In genomic region chr2:167140330-167140729, GRCh38 we compare ENCODE assay signal across 31 cellular contexts.
DNase-seq lines count a peak whose midpoint lies in the region; ATAC-seq, FAIRE-seq and TF ChIP-seq lines count a peak whose summit lies in the region.
"Had no signal": no experiment of that assay in that cellular context is flagged by ENCODE, and none has a peak within 500 bp of the region (broad histone marks: within the 10 kb centered on the region; RNA-seq: fewer than 3 reads in every experiment).

No MANE protein-coding gene starts in this region.

- CTCF ChIA-PET in PC-9 (lab: Charles Lee) (no interaction called here), endothelial cell of umbilical vein (lab: Charles Lee) (interaction anchor here (0.9 kb wide), 1 partner anchor 9 kb away, joined by 3 read pairs; no protein-coding TSS in a partner anchor)

- H3K4me1 Mint-ChIP-seq in osteocyte (ENCODE audit: unreplicated experiment), result peaks cover 36% of the 10 kb centered on the region
- H3K4me1 Mint-ChIP-seq in stimulated activated naive CD8-positive, alpha-beta T cell treated with anti-CD3 and anti-CD28 coated beads, Interleukin-15, amount 100 ng/mL, for 72 hours, result no peaks in the 10 kb centered on the region
- H3K4me1 Mint-ChIP-seq: natural killer cell had no signal

- H3K27ac ChIP-seq in GM23248 (no peak overlapping the region), PC-9 (0 out of 2 replicates have a peak overlapping the region, but pooled peaks have one; percentile 32), endothelial cell of umbilical vein (ENCODE audit: insufficient read depth, low read depth, low read length) (peak overlapping the region; percentile 62)
- H3K27ac ChIP-seq: C4-2B, left lung, ovary, right lobe of liver, WERI-Rb-1 had no signal

- H3K79me2 ChIP-seq in GM23248 (ENCODE audit: insufficient read depth) (no peaks in the 10 kb centered on the region), PC-9 (ENCODE audit: low read depth) (no peaks in the 10 kb centered on the region), endothelial cell of umbilical vein (ENCODE audit: control insufficient read depth, insufficient read depth, low read length) (no peaks in the 10 kb centered on the region)

- BruUV-seq in PC-9 (replicated peaks; lab: Mats Ljungman, UMichigan), result no TSS peak
- TSS peak; percentile 74 for BruUV-seq in endothelial cell of umbilical vein (replicated peaks; lab: Mats Ljungman, UMichigan)

- no peaks in the 10 kb centered on the region for H3K9me2 ChIP-seq in GM23248 (ENCODE audit: insufficient read depth)
- no peaks in the 10 kb centered on the region for H3K9me2 ChIP-seq in PC-9 (ENCODE audit: insufficient read depth)

- in situ Hi-C loops in GM23248 (cut with MboI), result no loop called here

- dilution Hi-C loops in endothelial cell of umbilical vein (cut with MboI; ENCODE audit: extremely low pct_ligation_motif_present, low sequenced_read_pairs), result no loop called here

- WGBS in GM23248 (ENCODE audit: low coverage in 1 of 2, low lambda C conversion rate in 2 of 2, missing lambda C conversion rate in 2 of 2), 2 experiments, result 74 to 78% methylated on average over 6 of the region's 6 CpGs

- FAIRE-seq in endothelial cell of umbilical vein (lab: Jason Lieb, UNC) (no peak), frontal cortex (lab: Jason Lieb, UNC) (no peak)
- FAIRE-seq: colon, GM19239, K562, urothelium cell line had no signal

- POLR2A ChIA-PET in PC-9 (lab: Charles Lee; ENCODE audit: unreplicated experiment), result no interaction called here
- POLR2A ChIA-PET in endothelial cell of umbilical vein (lab: Charles Lee), result no interaction called here

- peaks cover 4% of the 10 kb centered on the region for H3F3A ChIP-seq in GM23248 (ENCODE audit: insufficient read depth)
- H3F3A ChIP-seq in PC-9 (ENCODE audit: insufficient read depth, low read depth), result peaks cover 1% of the 10 kb centered on the region; the same call in 1 of the 2 replicates

- no peaks in the 10 kb centered on the region for H3K27me3 ChIP-seq in GM23248 (replicated peaks; ENCODE audit: insufficient read depth)
- no peaks in the 10 kb centered on the region for H3K27me3 ChIP-seq in PC-9 (ENCODE audit: insufficient read depth, low read depth)
- H3K27me3 ChIP-seq in endothelial cell of umbilical vein (ENCODE audit: control insufficient read depth in 2 of 2, insufficient read depth in 2 of 2, low read length in 2 of 2), result no peaks in the 10 kb centered on the region
- H3K27me3 ChIP-seq: left lung, ovary, right lobe of liver had no signal

- H4K20me1 ChIP-seq in GM23248 (ENCODE audit: insufficient read depth), result no peaks in the 10 kb centered on the region
- H4K20me1 ChIP-seq in PC-9 (ENCODE audit: insufficient read depth), result no peaks in the 10 kb centered on the region
- H4K20me1 ChIP-seq in endothelial cell of umbilical vein (replicated peaks; ENCODE audit: control insufficient read depth, extremely low read depth, insufficient read depth, low read length), result no peaks in the 10 kb centered on the region

- no peaks in the 10 kb centered on the region for H3K36me3 ChIP-seq in GM23248 (ENCODE audit: low read depth)
- H3K36me3 ChIP-seq in PC-9 (ENCODE audit: low read depth), result no peaks in the 10 kb centered on the region
- H3K36me3 ChIP-seq in endothelial cell of umbilical vein (ENCODE audit: control insufficient read depth in 2 of 2, extremely low read depth in 1 of 2, insufficient read depth in 2 of 2, low read length in 2 of 2), result no peaks in the 10 kb centered on the region
- H3K36me3 ChIP-seq: HAP-1, left lung, ovary, right lobe of liver, thoracic aorta, WERI-Rb-1 had no signal

- no peak for ATAC-seq in stimulated activated naive CD8-positive, alpha-beta T cell treated with anti-CD3 and anti-CD28 coated beads, Interleukin-15, amount 100 ng/mL, for 72 hours
- ATAC-seq: K562, natural killer cell, right lobe of liver had no signal

- H3K27ac Mint-ChIP-seq in osteocyte (ENCODE audit: unreplicated experiment), result peak overlapping the region; percentile 71
- H3K27ac Mint-ChIP-seq in stimulated activated naive CD8-positive, alpha-beta T cell treated with anti-CD3 and anti-CD28 coated beads, Interleukin-15, amount 100 ng/mL, for 72 hours, result no peak overlapping the region
- H3K27ac Mint-ChIP-seq: activated CD4-positive, alpha-beta T cell treated with anti-CD3 and anti-CD28 coated beads, Interleukin-2, amount 10 ng/mL, durations not matched to agents 7 days and 5 days; activated T-cell treated with anti-CD3 and anti-CD28 coated beads, Interleukin-2, amount 50 U/mL, for 24 hours; natural killer cell had no signal

- DNase-seq in GM23248 (no peak), PC-9 (no peak), endothelial cell of umbilical vein (ENCODE audit: low read depth, low spot score) (no peak), osteocyte (ENCODE audit: extremely low spot score, unreplicated experiment) (no peak), frontal cortex (ENCODE audit: low spot score in 2 of 2) (no peak), NCI-H2171 treated with DMSO at 0.1 percent for 48 hours (lab: John Stamatoyannopoulos, UW) (no peak), posterior cingulate gyrus (no peak)
- DNase-seq in stimulated activated naive CD8-positive, alpha-beta T cell treated with anti-CD3 and anti-CD28 coated beads, Interleukin-15, amount 100 ng/mL, for 72 hours, result no peak
- DNase-seq: activated CD4-positive, alpha-beta T cell treated with anti-CD3 and anti-CD28 coated beads, Interleukin-2, amount 10 ng/mL, durations not matched to agents 7 days and 5 days; activated gamma-delta T cell treated with Interleukin-2 at 50 U/mL for 16 hours; activated T-cell treated with anti-CD3 and anti-CD28 coated beads, Interleukin-2, amount 50 U/mL, for 24 hours; Caco-2; effector CD4-positive, alpha-beta T cell; GF-D8; hippocampal formation; left lung; midbrain; natural killer cell; NCI-H2081; NCI-H345; ovary; right lobe of liver; stimulated activated naive CD4-positive, alpha-beta T cell treated with Interleukin-2 at 50 U/mL for 16 hours; WERI-Rb-1 had no signal

- TF ChIP-seq CTCF in PC-9 (conservative IDR thresholded peaks at IDR 0.05), result no peak
- no peak for TF ChIP-seq CTCF in endothelial cell of umbilical vein (IDR thresholded peaks at IDR 0.05; ENCODE audit: extremely low read depth in 1 of 2, insufficient read depth in 1 of 2, low read depth in 1 of 2, low read length in 2 of 2)
- TF ChIP-seq CTCF in osteocyte (IDR thresholded peaks at IDR 0.05), result no peak

- H3K27me3 Mint-ChIP-seq in osteocyte (ENCODE audit: unreplicated experiment), result no peaks in the 10 kb centered on the region
- H3K27me3 Mint-ChIP-seq in stimulated activated naive CD8-positive, alpha-beta T cell treated with anti-CD3 and anti-CD28 coated beads, Interleukin-15, amount 100 ng/mL, for 72 hours, result no peaks in the 10 kb centered on the region
- H3K27me3 Mint-ChIP-seq: activated CD4-positive, alpha-beta T cell treated with anti-CD3 and anti-CD28 coated beads, Interleukin-2, amount 10 ng/mL, durations not matched to agents 7 days and 5 days; activated T-cell treated with anti-CD3 and anti-CD28 coated beads, Interleukin-2, amount 50 U/mL, for 24 hours had no signal

- no peak overlapping the region for H3K9ac ChIP-seq in GM23248
- H3K9ac ChIP-seq in endothelial cell of umbilical vein (replicated peaks; ENCODE audit: extremely low read depth, insufficient read depth, low read length), result no peak overlapping the region

- peaks cover 30% of the 10 kb centered on the region for H3K4me1 ChIP-seq in GM23248 (ENCODE audit: insufficient read depth)
- 0 out of 2 replicates have a peak, but pooled peaks cover 1% of the 10 kb centered on the region for H3K4me1 ChIP-seq in PC-9 (replicated peaks; ENCODE audit: insufficient read depth)
- peaks cover 10% of the 10 kb centered on the region for H3K4me1 ChIP-seq in endothelial cell of umbilical vein (ENCODE audit: control insufficient read depth, extremely low read depth, insufficient read depth, low read length)
- H3K4me1 ChIP-seq: Caco-2, HAP-1, left lung, right lobe of liver had no signal

- H3K9me3 Mint-ChIP-seq in osteocyte (ENCODE audit: unreplicated experiment), result no peaks in the 10 kb centered on the region
- H3K9me3 Mint-ChIP-seq in stimulated activated naive CD8-positive, alpha-beta T cell treated with anti-CD3 and anti-CD28 coated beads, Interleukin-15, amount 100 ng/mL, for 72 hours, result no peaks in the 10 kb centered on the region
- H3K9me3 Mint-ChIP-seq: activated CD4-positive, alpha-beta T cell treated with anti-CD3 and anti-CD28 coated beads, Interleukin-2, amount 10 ng/mL, durations not matched to agents 7 days and 5 days; activated T-cell treated with anti-CD3 and anti-CD28 coated beads, Interleukin-2, amount 50 U/mL, for 24 hours had no signal

- no peaks in the 10 kb centered on the region for H3K36me3 Mint-ChIP-seq in osteocyte (ENCODE audit: unreplicated experiment)
- H3K36me3 Mint-ChIP-seq: natural killer cell had no signal

- no peaks in the 10 kb centered on the region for H3K9me3 ChIP-seq in GM23248 (ENCODE audit: low read depth)
- H3K9me3 ChIP-seq in PC-9 (ENCODE audit: insufficient read depth, low read depth), result no peaks in the 10 kb centered on the region
- H3K9me3 ChIP-seq in endothelial cell of umbilical vein (replicated peaks; ENCODE audit: control insufficient read depth, insufficient read depth, low read length), result no peaks in the 10 kb centered on the region
- H3K9me3 ChIP-seq: Caco-2, HAP-1, left lung, ovary, right lobe of liver, thoracic aorta had no signal

- H3K4me3 Mint-ChIP-seq in osteocyte (ENCODE audit: unreplicated experiment), result no peak overlapping the region
- H3K4me3 Mint-ChIP-seq in stimulated activated naive CD8-positive, alpha-beta T cell treated with anti-CD3 and anti-CD28 coated beads, Interleukin-15, amount 100 ng/mL, for 72 hours, result no peak overlapping the region
- H3K4me3 Mint-ChIP-seq: activated CD4-positive, alpha-beta T cell treated with anti-CD3 and anti-CD28 coated beads, Interleukin-2, amount 10 ng/mL, durations not matched to agents 7 days and 5 days; activated T-cell treated with anti-CD3 and anti-CD28 coated beads, Interleukin-2, amount 50 U/mL, for 24 hours; natural killer cell had no signal

- H3K4me2 ChIP-seq in GM23248 (ENCODE audit: unreplicated experiment) (peak overlapping the region; percentile 31), PC-9 (no peak overlapping the region), endothelial cell of umbilical vein (ENCODE audit: insufficient read depth, low read length) (no peak overlapping the region)

- H2AFZ ChIP-seq in GM23248, result no peak overlapping the region
- H2AFZ ChIP-seq in PC-9, result 0 out of 2 replicates have a peak overlapping the region, but pooled peaks have one; percentile 55
- no peak overlapping the region for H2AFZ ChIP-seq in endothelial cell of umbilical vein (ENCODE audit: low read depth, low read length)

- H3K4me3 ChIP-seq in GM23248, result no peak overlapping the region
- H3K4me3 ChIP-seq in PC-9, result no peak overlapping the region
- H3K4me3 ChIP-seq in endothelial cell of umbilical vein (replicated peaks in 1 of 3; ENCODE audit: insufficient read depth in 1 of 3, low read depth in 1 of 3, low read length in 3 of 3), result no peak overlapping the region
- H3K4me3 ChIP-seq: HAP-1, K562, left lung, ovary, right lobe of liver, thoracic aorta had no signal

- no peak for TF ChIP-seq POLR2A in endothelial cell of umbilical vein (IDR thresholded peaks at IDR 0.05; ENCODE audit: low read depth, low read length)

- intact Hi-C loops in PC-9 (cut with micrococcal nuclease; ENCODE audit: unreplicated experiment), result no loop called here
- intact Hi-C loops in endothelial cell of umbilical vein (cut with micrococcal nuclease), result loop anchor here (10.0 kb wide), 1 partner anchor 486 kb away; no protein-coding TSS in a partner anchor
- intact Hi-C loops in posterior cingulate gyrus (cut with DNase I), result no loop called here

- H3K9me1 ChIP-seq in endothelial cell of umbilical vein (replicated peaks; ENCODE audit: control insufficient read depth, extremely low read depth, insufficient read depth, low read length), result no peaks in the 10 kb centered on the region
